Comparison of ENCODE assay signal across 14 cellular contexts in genomic region chr3:359672-360071, GRCh38.
DNase-seq lines count a peak whose midpoint lies in the region; ATAC-seq and TF ChIP-seq lines count a peak whose summit lies in the region.
"Had no signal": no experiment of that assay in that cellular context is flagged by ENCODE, and none has a peak within 500 bp of the region (broad histone marks: within the 10 kb centered on the region; RNA-seq: fewer than 3 reads in every experiment).

No MANE protein-coding gene starts in this region.

- DNase-seq in Right ventricle myocardium superior (no peak), heart left ventricle (no peak), renal cortical epithelial cell (ENCODE audit: low read depth) (peak; percentile 88), T-cell (no peak), SJCRH30 (no peak), GM23338 (ENCODE audit: low spot score) (no peak)
- DNase-seq: activated CD8-positive, alpha-beta T cell treated with anti-CD3 and anti-CD28 coated beads, Interleukin-2, amount 10 ng/mL, durations not matched to agents 7 days and 5 days; KBM-7; mammary epithelial cell; NCI-H226; posterior cingulate gyrus; tibial artery had no signal

- H3K4me3 Mint-ChIP-seq in T-cell = no peak overlapping the region
- no peak overlapping the region for H3K4me3 Mint-ChIP-seq in GM23338
- H3K4me3 Mint-ChIP-seq: activated CD8-positive, alpha-beta T cell treated with anti-CD3 and anti-CD28 coated beads, Interleukin-2, amount 10 ng/mL, durations not matched to agents 7 days and 5 days had no signal

- H3K9me2 ChIP-seq in GM23338 (ENCODE audit: insufficient read depth) = no peaks in the 10 kb centered on the region

- H4K20me1 ChIP-seq in GM23338 (replicated peaks; ENCODE audit: insufficient read depth) = no peaks in the 10 kb centered on the region

- H3K4me1 ChIP-seq in heart left ventricle = peaks cover 0 to 2% (median 0%) of the 10 kb centered on the region in 12 donors
- H3K4me1 ChIP-seq in SJCRH30 = no peaks in the 10 kb centered on the region
- H3K4me1 ChIP-seq in GM23338 (ENCODE audit: insufficient read depth) = no peaks in the 10 kb centered on the region; the same call in 1 of the 2 replicates
- H3K4me1 ChIP-seq: tibial artery had no signal

- H3K27me3 Mint-ChIP-seq in T-cell = no peaks in the 10 kb centered on the region
- peaks cover 2% of the 10 kb centered on the region for H3K27me3 Mint-ChIP-seq in GM23338 (ENCODE audit: insufficient read depth, low read depth, poor library complexity)

- no peak overlapping the region for H2AFZ ChIP-seq in GM23338

- intact Hi-C loops in Right ventricle myocardium superior (cut with DNase I) = no loop called here
- intact Hi-C loops in heart left ventricle (cut with DNase I) = no loop called here

- CTCF ChIA-PET in T-cell (lab: Charles Lee) = no interaction called here

- H3K36me3 Mint-ChIP-seq in T-cell (no peaks in the 10 kb centered on the region), GM23338 (ENCODE audit: low read depth) (peaks cover 32% of the 10 kb centered on the region)

- no peak for TF ChIP-seq CTCF in heart left ventricle (IDR thresholded peaks at IDR 0.05)
- no peak for TF ChIP-seq CTCF in GM23338 (conservative IDR thresholded peaks at IDR 0.05; ENCODE audit: low read depth in 2 of 2)

- no peak overlapping the region for H3K27ac ChIP-seq in heart left ventricle
- no peak overlapping the region for H3K27ac ChIP-seq in SJCRH30
- no peak overlapping the region for H3K27ac ChIP-seq in GM23338 (ENCODE audit: low read depth)
- H3K27ac ChIP-seq: tibial artery had no signal

- H3K9me3 Mint-ChIP-seq in T-cell (peaks cover 8 to 17% (median 12%) of the 10 kb centered on the region in 3 donors), GM23338 (peaks cover 86% of the 10 kb centered on the region)

- H3K27me3 ChIP-seq in heart left ventricle (no peaks in the 10 kb centered on the region), SJCRH30 (no peaks in the 10 kb centered on the region), GM23338 (ENCODE audit: insufficient read depth) (no peaks in the 10 kb centered on the region)
- H3K27me3 ChIP-seq: tibial artery had no signal

- H3K27ac Mint-ChIP-seq in T-cell (no peak overlapping the region), GM23338 (no peak overlapping the region)
- H3K27ac Mint-ChIP-seq: activated CD8-positive, alpha-beta T cell treated with anti-CD3 and anti-CD28 coated beads, Interleukin-2, amount 10 ng/mL, durations not matched to agents 7 days and 5 days had no signal

- H3K9me3 ChIP-seq in heart left ventricle (no peaks in the 10 kb centered on the region), SJCRH30 (replicated peaks) (no peaks in the 10 kb centered on the region)
- H3K9me3 ChIP-seq: tibial artery had no signal

- POLR2A ChIA-PET in T-cell (lab: Charles Lee) = no interaction called here

- H3K79me2 ChIP-seq in GM23338 (replicated peaks; ENCODE audit: insufficient read depth) = no peaks in the 10 kb centered on the region

- 19 to 54% (median 26%) methylated on average over 3 of the region's 3 CpGs for WGBS in heart left ventricle, 4 donors

- H3F3A ChIP-seq in GM23338 (replicated peaks; ENCODE audit: low read depth) = no peaks in the 10 kb centered on the region

- ATAC-seq in Right ventricle myocardium superior (ENCODE audit: poor library complexity) (peak; percentile 36), heart left ventricle (no peak), HG02588 (IDR thresholded peaks at IDR 0.05; ENCODE audit: unreplicated experiment) (peak; percentile 82), HG03439 (IDR thresholded peaks at IDR 0.05; ENCODE audit: unreplicated experiment) (peak; percentile 69), T-cell (replicated peaks in 1 of 4) (no peak), GM23338 (no peak)
- ATAC-seq: activated CD8-positive, alpha-beta T cell treated with anti-CD3 and anti-CD28 coated beads, Interleukin-2, amount 10 ng/mL, durations not matched to agents 7 days and 5 days had no signal

- H3K4me3 ChIP-seq in heart left ventricle (no peak overlapping the region), SJCRH30 (no peak overlapping the region), GM23338 (no peak overlapping the region)
- H3K4me3 ChIP-seq: tibial artery had no signal

- H3K4me1 Mint-ChIP-seq in T-cell (no peaks in the 10 kb centered on the region), GM23338 (no peaks in the 10 kb centered on the region)

- H3K36me3 ChIP-seq in heart left ventricle = no peaks in the 10 kb centered on the region
- H3K36me3 ChIP-seq in SJCRH30 = no peaks in the 10 kb centered on the region
- H3K36me3 ChIP-seq in GM23338 (ENCODE audit: insufficient read depth) = no peaks in the 10 kb centered on the region
- H3K36me3 ChIP-seq: tibial artery had no signal

- H3K4me2 ChIP-seq in GM23338 = no peak overlapping the region

- TF ChIP-seq POLR2A in heart left ventricle (IDR thresholded peaks at IDR 0.05) = no peak

TF ChIP-seq in GM23338, 12 proteins besides CTCF, POLR2A, EP300 and RAD21:
- TF ChIP-seq CREB1 (CRISPR knock-in tag; IDR thresholded peaks at IDR 0.05; ENCODE audit: low read depth) = no peak
- no peak for TF ChIP-seq ZNF331 (CRISPR knock-in tag; IDR thresholded peaks at IDR 0.05; ENCODE audit: low read depth)
- no peak for TF ChIP-seq NANOG (IDR thresholded peaks at IDR 0.05; ENCODE audit: borderline replicate concordance)
- no peak for TF ChIP-seq ZNF114 (CRISPR knock-in tag; IDR thresholded peaks at IDR 0.05)
- TF ChIP-seq JUNB (IDR thresholded peaks at IDR 0.05; ENCODE audit: unreplicated experiment) = no peak
- no peak for TF ChIP-seq STAT1 (IDR thresholded peaks at IDR 0.05; ENCODE audit: unreplicated experiment)
- TF ChIP-seq ZNF462 (CRISPR knock-in tag; IDR thresholded peaks at IDR 0.05) = no peak

Comparison
In these comparisons a context has a peak if more than half of its experiments do, and no peak if none do; other contexts are left out.
1. ATAC-seq: peak in Right ventricle myocardium superior (single experiment), HG02588 (single experiment) and HG03439 (single experiment); none in heart left ventricle (0 of 4), T-cell (0 of 4) and GM23338 (single experiment).